ENCODE assay signal across 28 cellular contexts in genomic region chr2:54706622-54707021, GRCh38.
"Had no signal": no experiment of that assay in that cellular context is flagged by ENCODE, and none has a peak within 500 bp of the region (broad histone marks: within the 10 kb centered on the region; RNA-seq: fewer than 3 reads in every experiment).

No MANE protein-coding gene starts in this region.

- H3K4me3 ChIP-seq: colonic mucosa, coronary artery, dorsolateral prefrontal cortex, esophagus muscularis mucosa, esophagus squamous epithelium, gastrocnemius medialis, gastroesophageal sphincter, heart left ventricle, heart right ventricle had no signal

- H3K27ac ChIP-seq: colonic mucosa, coronary artery, dorsolateral prefrontal cortex, epithelial cell of prostate, esophagus muscularis mucosa, esophagus squamous epithelium, foreskin keratinocyte, gastrocnemius medialis, gastroesophageal sphincter, heart left ventricle, heart right ventricle had no signal

- H3K36me3 ChIP-seq: colonic mucosa, esophagus muscularis mucosa, esophagus squamous epithelium, gastrocnemius medialis, gastroesophageal sphincter, heart left ventricle, heart right ventricle had no signal

- FAIRE-seq: colon, endometrium, endothelial cell of umbilical vein, frontal cortex had no signal

- H3K9me3 Mint-ChIP-seq: dendritic cell treated with granulocyte-macrophage colony-stimulating factor and Interleukin-4, amounts not matched to agents 40 ng/mL and 50 ng/mL, for 4 days; effector memory CD8-positive, alpha-beta T cell; endodermal cell had no signal

- H3K27me3 ChIP-seq: colonic mucosa, dorsolateral prefrontal cortex, foreskin keratinocyte had no signal

- H3K4me3 Mint-ChIP-seq: dendritic cell treated with granulocyte-macrophage colony-stimulating factor and Interleukin-4, amounts not matched to agents 40 ng/mL and 50 ng/mL, for 4 days; effector memory CD8-positive, alpha-beta T cell; endodermal cell had no signal

- DNase-seq: colonic mucosa; cortex of kidney; dermis blood vessel endothelial cell; dorsolateral prefrontal cortex; effector CD4-positive, alpha-beta T cell; effector CD8-positive, alpha-beta T cell; effector memory CD4-positive, alpha-beta T cell; effector memory CD8-positive, alpha-beta T cell; endodermal cell; erythroblast; esophagus squamous epithelium; foreskin fibroblast; foreskin keratinocyte; foreskin melanocyte; gastrocnemius medialis; head of caudate nucleus; heart left ventricle; heart right ventricle had no signal

- H3K4me1 ChIP-seq: colonic mucosa, foreskin keratinocyte, gastrocnemius medialis had no signal

- ATAC-seq: effector memory CD8-positive, alpha-beta T cell; esophagus mucosa; foreskin keratinocyte; gastrocnemius medialis; gastroesophageal sphincter; heart left ventricle; heart right ventricle had no signal

- H3K9me3 ChIP-seq: colonic mucosa, esophagus muscularis mucosa, esophagus squamous epithelium, gastrocnemius medialis, gastroesophageal sphincter had no signal

- H3K27ac Mint-ChIP-seq: dendritic cell treated with granulocyte-macrophage colony-stimulating factor and Interleukin-4, amounts not matched to agents 40 ng/mL and 50 ng/mL, for 4 days; effector memory CD8-positive, alpha-beta T cell; endodermal cell had no signal
